Comparison of ENCODE assay signal across 8 cellular contexts in genomic region chr10:33155720-33156638, GRCh38.
DNase-seq lines count a peak whose midpoint lies in the region; ATAC-seq and TF ChIP-seq lines count a peak whose summit lies in the region.

No MANE protein-coding gene starts in this region.

- H2AFZ ChIP-seq in neuronal stem cell (ENCODE audit: low read length) = no peak overlapping the region

- H3K18ac ChIP-seq in neuronal stem cell (ENCODE audit: low read length) = no peak overlapping the region

- H3K27me3 Mint-ChIP-seq in naive B cell = peaks cover 0 to 14% (median 0%) of the 10 kb centered on the region in 3 donors

- H3K4me3 ChIP-seq in choroid plexus epithelial cell (ENCODE audit: low read depth, low read length) = peak overlapping the region; percentile 4
- no peak overlapping the region for H3K4me3 ChIP-seq in neuronal stem cell (ENCODE audit: low read length in 2 of 2)

- no peaks in the 10 kb centered on the region for H3K9me3 Mint-ChIP-seq in naive B cell

- H4K8ac ChIP-seq in neuronal stem cell (ENCODE audit: low read depth, low read length) = no peak overlapping the region

- peaks cover 0 to 54% (median 0%) of the 10 kb centered on the region in 3 experiments for H3K27me3 ChIP-seq in neuronal stem cell (ENCODE audit: control insufficient read depth in 3 of 3, insufficient read depth in 3 of 3, low read depth in 1 of 3, low read length in 3 of 3)

- no peak overlapping the region for H3K14ac ChIP-seq in neuronal stem cell (ENCODE audit: low read length)

- DNase-seq in D341Med (ENCODE audit: low spot score) = peak; percentile 50
- peak; percentile 69 for DNase-seq in RKO (ENCODE audit: low spot score)
- peak; percentile 86 for DNase-seq in choroid plexus epithelial cell (ENCODE audit: low read depth)
- DNase-seq in naive B cell = peak; percentile 30
- DNase-seq in neuronal stem cell (ENCODE audit: low spot score) = no peak

- no peak overlapping the region for H3K4me3 Mint-ChIP-seq in naive B cell

- H2BK12ac ChIP-seq in neuronal stem cell (ENCODE audit: low read length) = no peak overlapping the region

- H3K36me3 ChIP-seq in neuronal stem cell (replicated peaks in 1 of 2; ENCODE audit: control insufficient read depth in 2 of 2, insufficient read depth in 2 of 2, low read length in 2 of 2) = no peaks in the 10 kb centered on the region

- no peak overlapping the region for H4K91ac ChIP-seq in neuronal stem cell (ENCODE audit: low read depth, low read length, poor library complexity)

- H3K27ac ChIP-seq in neuronal stem cell (replicated peaks; ENCODE audit: low read length) = no peak overlapping the region

- no peak overlapping the region for H3K4ac ChIP-seq in neuronal stem cell (ENCODE audit: low read length)

- peaks cover 0 to 2% of the 10 kb centered on the region in 2 donors for H3K4me1 ChIP-seq in neuronal stem cell (ENCODE audit: control insufficient read depth in 2 of 2, insufficient read depth in 1 of 2, low read depth in 1 of 2, low read length in 2 of 2)

- no peak overlapping the region for H2BK15ac ChIP-seq in neuronal stem cell (ENCODE audit: low read length)

- H3K4me2 ChIP-seq in neuronal stem cell (ENCODE audit: insufficient read depth, low read length, poor library complexity, severe bottlenecking) = no peak overlapping the region

- H2BK5ac ChIP-seq in neuronal stem cell (ENCODE audit: low read length) = no peak overlapping the region

- no CpG with 5 or more reads among the region's 10 CpGs for WGBS in neuronal stem cell (ENCODE audit: extremely low coverage in 2 of 2, insufficient read length in 2 of 2, insufficient replicate concordance in 1 of 2), 2 donors

- peaks cover 2 to 12% (median 11%) of the 10 kb centered on the region in 3 donors for H3K4me1 Mint-ChIP-seq in naive B cell

- no peaks in the 10 kb centered on the region for H3K9me3 ChIP-seq in neuronal stem cell (replicated peaks in 1 of 2; ENCODE audit: control insufficient read depth in 2 of 2, insufficient read depth in 1 of 2, low read depth in 1 of 2, low read length in 2 of 2)

- H3K9ac ChIP-seq in neuronal stem cell (ENCODE audit: low read depth, low read length, poor library complexity) = no peak overlapping the region

- H3K23ac ChIP-seq in neuronal stem cell (ENCODE audit: low read depth, low read length, poor library complexity) = no peak overlapping the region

- peak; percentile 70 for TF ChIP-seq CTCF in choroid plexus epithelial cell (conservative IDR thresholded peaks at IDR 0.05; ENCODE audit: low read depth, low read length)

- no peaks in the 10 kb centered on the region for H3K79me1 ChIP-seq in neuronal stem cell (ENCODE audit: low read depth, low read length)

- no peaks in the 10 kb centered on the region for H3K36me3 Mint-ChIP-seq in naive B cell

- H3K27ac Mint-ChIP-seq in naive B cell = peak overlapping the region in 1 of 6 donors; percentile 8

- peak; percentile 83 for ATAC-seq in GM18870 (IDR thresholded peaks at IDR 0.05; ENCODE audit: unreplicated experiment)
- peak; percentile 77 for ATAC-seq in HG03139 (IDR thresholded peaks at IDR 0.05; ENCODE audit: unreplicated experiment)
- ATAC-seq in naive B cell (ENCODE audit: low read depth in 2 of 2) = peak; percentile 63 to 64
- no peak for ATAC-seq in HG03457 (IDR thresholded peaks at IDR 0.05; ENCODE audit: unreplicated experiment)

- H2AK5ac ChIP-seq in neuronal stem cell (ENCODE audit: low read depth, low read length) = no peak overlapping the region

- no peak overlapping the region for H2BK120ac ChIP-seq in neuronal stem cell (ENCODE audit: low read depth, low read length)
